2 cellular contexts compared by ENCODE assay signal in the genomic region with DNA sequence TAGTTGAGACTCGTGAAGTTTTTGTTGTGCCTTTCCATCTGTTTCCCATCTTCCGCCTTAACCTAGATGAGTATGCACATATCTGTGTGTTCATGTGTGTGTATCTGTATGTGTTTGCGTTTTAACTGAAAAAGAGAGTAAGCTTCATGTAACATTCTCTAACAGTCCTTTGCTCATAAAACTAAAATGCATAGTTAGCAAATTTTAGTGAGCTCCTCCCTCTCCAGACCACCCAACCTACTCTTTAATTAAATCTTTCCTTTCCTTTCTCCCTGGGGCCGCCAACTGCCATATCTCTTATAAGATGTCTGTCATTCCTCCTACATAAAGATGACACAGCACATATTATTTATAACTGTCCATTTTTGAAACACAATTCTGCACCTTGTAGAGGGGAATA.
A peak's percentile ranks its signal among the peaks of the same experiment; 100 is the strongest.
TF ChIP-seq lines count a peak whose summit lies in the region.

No MANE protein-coding gene starts in this region.

TF ChIP-seq in IMR-90, 13 proteins besides CTCF, POLR2A, EP300 and RAD21:
- no peak for TF ChIP-seq RFX5 (IDR thresholded peaks at IDR 0.05; ENCODE audit: low read depth, low read length)
- peak; percentile 72 for TF ChIP-seq MAFK (IDR thresholded peaks at IDR 0.05; ENCODE audit: low read depth, low read length)
- no peak for TF ChIP-seq RCOR1 (IDR thresholded peaks at IDR 0.05; ENCODE audit: insufficient replicate concordance, low read length)
- TF ChIP-seq SMC3 (IDR thresholded peaks at IDR 0.05; ENCODE audit: low read depth, low read length): no peak
- no peak for TF ChIP-seq MAZ (IDR thresholded peaks at IDR 0.05; ENCODE audit: borderline replicate concordance, low read depth, low read length)
- TF ChIP-seq, protein P1, sequence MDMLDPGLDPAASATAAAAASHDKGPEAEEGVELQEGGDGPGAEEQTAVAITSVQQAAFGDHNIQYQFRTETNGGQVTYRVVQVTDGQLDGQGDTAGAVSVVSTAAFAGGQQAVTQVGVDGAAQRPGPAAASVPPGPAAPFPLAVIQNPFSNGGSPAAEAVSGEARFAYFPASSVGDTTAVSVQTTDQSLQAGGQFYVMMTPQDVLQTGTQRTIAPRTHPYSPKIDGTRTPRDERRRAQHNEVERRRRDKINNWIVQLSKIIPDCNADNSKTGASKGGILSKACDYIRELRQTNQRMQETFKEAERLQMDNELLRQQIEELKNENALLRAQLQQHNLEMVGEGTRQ (IDR thresholded peaks at IDR 0.05; ENCODE audit: low read depth, low read length): no peak

TF ChIP-seq in H1, 55 proteins besides CTCF, POLR2A, EP300 and RAD21:
- TF ChIP-seq KDM5A (IDR thresholded peaks at IDR 0.05; ENCODE audit: low read length) (no peak), SUZ12 (IDR thresholded peaks at IDR 0.05; ENCODE audit: low read length) (no peak), MAFK (IDR thresholded peaks at IDR 0.05; ENCODE audit: low read depth, low read length) (0 out of 2 replicates have a peak, but pooled peaks have one; percentile 13)
